In the genomic region with DNA sequence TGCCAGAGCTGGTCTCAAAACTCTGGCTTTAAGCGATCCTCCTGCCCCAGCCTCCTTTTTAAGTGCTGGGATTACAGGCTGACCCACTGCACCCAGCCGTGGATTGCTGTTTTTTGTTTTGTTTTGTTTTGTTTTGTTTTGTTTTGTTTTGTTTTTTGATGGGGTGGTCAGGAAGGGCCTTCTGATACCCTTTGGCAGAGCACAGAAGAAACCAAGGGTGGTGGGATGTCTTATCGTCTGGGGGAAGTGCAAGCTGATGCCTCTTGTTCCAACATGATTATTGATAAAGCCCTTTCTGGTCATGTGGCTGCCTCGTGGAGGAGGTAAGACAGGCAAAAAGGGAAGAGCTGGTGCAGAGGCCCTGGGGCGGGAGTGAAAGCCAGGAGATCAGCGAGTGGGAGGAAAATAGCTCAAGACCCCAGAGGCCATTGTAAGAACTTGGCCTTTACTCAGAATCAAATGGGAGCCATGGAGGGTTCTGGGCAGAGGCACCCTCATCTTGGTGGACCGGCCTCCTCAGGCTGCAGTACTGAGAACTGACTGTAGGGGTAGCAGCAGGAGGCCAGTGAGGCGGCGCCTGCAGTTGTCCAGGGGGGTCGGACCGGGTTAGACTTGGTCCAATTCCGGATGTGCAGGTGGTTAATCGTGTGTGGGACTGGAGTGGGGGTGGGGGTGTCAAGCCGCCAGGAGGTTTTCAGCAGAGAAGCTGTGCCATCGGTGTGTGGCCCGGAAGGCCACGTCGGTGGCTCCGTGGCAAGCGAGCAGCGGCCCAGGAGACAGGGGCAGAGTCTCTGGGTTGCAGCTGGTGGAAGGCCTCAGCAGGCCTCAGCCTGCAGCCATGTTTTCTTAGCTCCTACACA, we compare ENCODE assay signal across 8 cellular contexts.
DNase-seq lines count a peak whose midpoint lies in the region; ATAC-seq, FAIRE-seq and TF ChIP-seq lines count a peak whose summit lies in the region.

No MANE protein-coding gene starts in this region.

- H3K36me3 ChIP-seq in OCI-LY3 (replicated peaks; ENCODE audit: low read depth, low read length) (no peaks in the 10 kb centered on the region), bronchial epithelial cell (ENCODE audit: control insufficient read depth, insufficient read depth, low read length) (no peaks in the 10 kb centered on the region), osteoblast (ENCODE audit: insufficient read depth, low read length) (no peaks in the 10 kb centered on the region)

- H3K27ac ChIP-seq in OCI-LY3 (ENCODE audit: low read length) (no peak overlapping the region), osteoblast (ENCODE audit: low read depth, low read length) (no peak overlapping the region)

- H2AFZ ChIP-seq in OCI-LY3 (ENCODE audit: low read depth, low read length): no peak overlapping the region
- H2AFZ ChIP-seq in osteoblast (ENCODE audit: low read length): no peak overlapping the region

- H3K9me3 ChIP-seq in OCI-LY3 (ENCODE audit: insufficient read depth, low read length): no peaks in the 10 kb centered on the region
- no peaks in the 10 kb centered on the region for H3K9me3 ChIP-seq in osteoblast (ENCODE audit: low read depth, low read length)

- H3K9ac ChIP-seq in OCI-LY3 (ENCODE audit: low read length): no peak overlapping the region

- peak; percentile 25 for TF ChIP-seq CTCF in D721Med (IDR thresholded peaks at IDR 0.05; ENCODE audit: insufficient read depth, missing control alignments)
- peak; percentile 36 for TF ChIP-seq CTCF in OCI-LY3 (IDR thresholded peaks at IDR 0.05; ENCODE audit: low read depth, low read length)
- TF ChIP-seq CTCF in bronchial epithelial cell (IDR thresholded peaks at IDR 0.05; ENCODE audit: insufficient read depth, low read length, severe bottlenecking): peak; percentile 63
- TF ChIP-seq CTCF in osteoblast (IDR thresholded peaks at IDR 0.05; ENCODE audit: extremely low read depth, low read depth, low read length): peak; percentile 40

- H3K27me3 ChIP-seq in OCI-LY3 (ENCODE audit: low read depth, low read length): no peaks in the 10 kb centered on the region
- no peaks in the 10 kb centered on the region for H3K27me3 ChIP-seq in bronchial epithelial cell (ENCODE audit: control insufficient read depth, insufficient read depth, low read length)
- H3K27me3 ChIP-seq in osteoblast (ENCODE audit: insufficient read depth, low read length): no peaks in the 10 kb centered on the region

- in situ Hi-C loops in G401 (cut with HindIII; ENCODE audit: low sequenced_read_pairs): no loop called here

- FAIRE-seq in D721Med (lab: Jason Lieb, UNC): no peak
- no peak for FAIRE-seq in bronchial epithelial cell (lab: Jason Lieb, UNC)

- ATAC-seq in HG03571 (IDR thresholded peaks at IDR 0.05; ENCODE audit: unreplicated experiment): no peak

- peaks cover 21% of the 10 kb centered on the region for H3K4me1 ChIP-seq in OCI-LY3 (ENCODE audit: low read length)
- H3K4me1 ChIP-seq in osteoblast (ENCODE audit: insufficient read depth, low read length): peaks cover 20% of the 10 kb centered on the region

- DNase-seq in D721Med (ENCODE audit: insufficient read length, low spot score) (no peak), bronchial epithelial cell (ENCODE audit: low read depth) (no peak), osteoblast (ENCODE audit: insufficient read length, low spot score, missing footprints) (no peak), foreskin melanocyte (no peak), G401 (ENCODE audit: low spot score) (no peak), KG1 (lab: John Stamatoyannopoulos, UW) (no peak)

- H3K4me2 ChIP-seq in OCI-LY3 (ENCODE audit: low read length): no peak overlapping the region
- H3K4me2 ChIP-seq in osteoblast (ENCODE audit: insufficient read depth, low read length): no peak overlapping the region

- H3K79me2 ChIP-seq in OCI-LY3 (ENCODE audit: low read length): no peaks in the 10 kb centered on the region
- H3K79me2 ChIP-seq in osteoblast (ENCODE audit: insufficient read depth, low read length): no peaks in the 10 kb centered on the region

- H4K20me1 ChIP-seq in OCI-LY3 (ENCODE audit: insufficient read depth, low read length): no peaks in the 10 kb centered on the region
- H4K20me1 ChIP-seq in osteoblast (ENCODE audit: insufficient read depth, low read length): peaks cover 10% of the 10 kb centered on the region

- H3K4me3 ChIP-seq in OCI-LY3 (ENCODE audit: low read length) (no peak overlapping the region), bronchial epithelial cell (ENCODE audit: low read depth, low read length) (no peak overlapping the region), osteoblast (ENCODE audit: insufficient read depth, low read length) (no peak overlapping the region)
